Comparison of ENCODE assay signal across 10 cellular contexts in genomic region chr6:156917213-156917612, GRCh38.
A peak's percentile ranks its signal among the peaks of the same experiment; 100 is the strongest.
DNase-seq lines count a peak whose midpoint lies in the region; ATAC-seq and TF ChIP-seq lines count a peak whose summit lies in the region.
"Had no signal": no experiment of that assay in that cellular context is flagged by ENCODE, and none has a peak within 500 bp of the region (broad histone marks: within the 10 kb centered on the region; RNA-seq: fewer than 3 reads in every experiment).

No MANE protein-coding gene starts in this region.

- ATAC-seq in GM18868 (IDR thresholded peaks at IDR 0.05; ENCODE audit: unreplicated experiment) (peak; percentile 77), HG02610 (IDR thresholded peaks at IDR 0.05; ENCODE audit: unreplicated experiment) (peak; percentile 87), HG03571 (IDR thresholded peaks at IDR 0.05; ENCODE audit: unreplicated experiment) (no peak)

- peak overlapping the region; percentile 82 for H3K27ac ChIP-seq in parathyroid adenoma
- H3K27ac ChIP-seq in sigmoid colon: no peak overlapping the region
- H3K27ac ChIP-seq: hepatocyte had no signal

- WGBS in sigmoid colon, 2 donors: 82 to 88% methylated on average over 5 of the region's 5 CpGs

- H3K4me2 ChIP-seq in parathyroid adenoma (ENCODE audit: low read length): no peak overlapping the region
- H3K4me2 ChIP-seq: hepatocyte had no signal

- intact Hi-C loops in sigmoid colon (cut with DNase I): no loop called here

- H2AFZ ChIP-seq in parathyroid adenoma: no peak overlapping the region
- H2AFZ ChIP-seq: hepatocyte had no signal

- TF ChIP-seq POLR2A in sigmoid colon (IDR thresholded peaks at IDR 0.05): no peak

- peak; percentile 17 to 66 for DNase-seq in NCI-H526 (lab: John Stamatoyannopoulos, UW)
- DNase-seq in kidney tubule cell (ENCODE audit: low spot score): no peak
- DNase-seq in sigmoid colon: no peak
- no peak for DNase-seq in epidermal melanocyte (ENCODE audit: insufficient read length, low spot score)
- DNase-seq: NCI-H1417 had no signal

- TF ChIP-seq EP300 in sigmoid colon (IDR thresholded peaks at IDR 0.05): no peak

- H3K36me3 ChIP-seq in parathyroid adenoma (ENCODE audit: control insufficient read depth, insufficient read depth, low read length) (no peaks in the 10 kb centered on the region), sigmoid colon (no peaks in the 10 kb centered on the region)

- no peaks in the 10 kb centered on the region for H3K9me3 ChIP-seq in parathyroid adenoma (ENCODE audit: control insufficient read depth, low read length)
- H3K9me3 ChIP-seq in sigmoid colon: no peaks in the 10 kb centered on the region

- H3K4me3 ChIP-seq in parathyroid adenoma (ENCODE audit: low read depth, low read length): no peak overlapping the region
- H3K4me3 ChIP-seq in sigmoid colon: no peak overlapping the region
- H3K4me3 ChIP-seq: hepatocyte had no signal

- peaks cover 18% of the 10 kb centered on the region for H3K79me2 ChIP-seq in parathyroid adenoma

- H3K27me3 ChIP-seq in parathyroid adenoma (ENCODE audit: control insufficient read depth, insufficient read depth, low read length): no peaks in the 10 kb centered on the region
- H3K27me3 ChIP-seq in sigmoid colon: no peaks in the 10 kb centered on the region
- H3K27me3 ChIP-seq: hepatocyte had no signal

- TF ChIP-seq CTCF in parathyroid adenoma (IDR thresholded peaks at IDR 0.05) (no peak), sigmoid colon (IDR thresholded peaks at IDR 0.05) (no peak)

- H3K4me1 ChIP-seq in parathyroid adenoma (peaks cover 19% of the 10 kb centered on the region), sigmoid colon (peaks cover 0 to 40% (median 26%) of the 10 kb centered on the region in 4 donors)

- no peak overlapping the region for H3K9ac ChIP-seq in parathyroid adenoma

Comparison
In these comparisons a context has a peak if more than half of its experiments do, and no peak if none do; other contexts are left out.
1. DNase-seq: peak in NCI-H526 (2 of 2); none in kidney tubule cell (single experiment), sigmoid colon (single experiment) and epidermal melanocyte (single experiment).